Comparison of ENCODE assay signal across 8 cellular contexts in genomic region chr9:83219154-83219923, GRCh38.
DNase-seq lines count a peak whose midpoint lies in the region; ATAC-seq and TF ChIP-seq lines count a peak whose summit lies in the region.

No MANE protein-coding gene starts in this region.

- no peaks in the 10 kb centered on the region for H3K9me3 ChIP-seq in iPS DF 6.9 (ENCODE audit: control insufficient read depth, insufficient read depth, low read length)

- peak in 1 of 2 donors; percentile 19 for DNase-seq in activated T-cell treated with anti-CD3 and anti-CD28 coated beads, Interleukin-2, amount 50 U/mL, for 72 hours
- DNase-seq in activated T-cell treated with anti-CD3 and anti-CD28 coated beads, Interleukin-2, amount 50 U/mL, for 48 hours = no peak
- peak; percentile 91 for DNase-seq in NCI-H748 treated with DMSO at 0.1 percent for 48 hours (lab: John Stamatoyannopoulos, UW)
- peak; percentile 68 to 89 for DNase-seq in T47D (ENCODE audit: low read depth in 1 of 2, low spot score in 1 of 2)
- DNase-seq in iPS DF 6.9 (ENCODE audit: low read depth, low spot score) = no peak
- peak; percentile 65 for DNase-seq in progenitor cell of endocrine pancreas (ENCODE audit: low spot score, unreplicated experiment)
- DNase-seq in effector CD8-positive, alpha-beta T cell (lab: John Stamatoyannopoulos, UW) = no peak

- no CpG with 5 or more reads among the region's 40 CpGs for WGBS in iPS DF 6.9 (ENCODE audit: insufficient coverage, insufficient read length)

- H3K36me3 ChIP-seq in iPS DF 6.9 (ENCODE audit: control insufficient read depth, insufficient read depth, low read length) = no peaks in the 10 kb centered on the region

- peaks cover 46% of the 10 kb centered on the region for H3K27me3 Mint-ChIP-seq in activated T-cell treated with anti-CD3 and anti-CD28 coated beads, Interleukin-2, amount 50 U/mL, for 72 hours (ENCODE audit: low read depth)
- H3K27me3 Mint-ChIP-seq in progenitor cell of endocrine pancreas = no peaks in the 10 kb centered on the region

- no peaks in the 10 kb centered on the region; the same call in 1 of the 2 replicates for H3K27me3 ChIP-seq in iPS DF 6.9 (ENCODE audit: control insufficient read depth, insufficient read depth, low read length)

- peaks cover 2 to 4% of the 10 kb centered on the region in 2 donors for H3K36me3 Mint-ChIP-seq in activated T-cell treated with anti-CD3 and anti-CD28 coated beads, Interleukin-2, amount 50 U/mL, for 72 hours (ENCODE audit: insufficient read depth in 2 of 2)
- H3K36me3 Mint-ChIP-seq in progenitor cell of endocrine pancreas (ENCODE audit: insufficient read depth) = peaks cover 8% of the 10 kb centered on the region

- TF ChIP-seq CTCF in progenitor cell of endocrine pancreas (IDR thresholded peaks at IDR 0.05; ENCODE audit: unreplicated experiment) = peak; percentile 66

- H3K4me3 Mint-ChIP-seq in activated T-cell treated with anti-CD3 and anti-CD28 coated beads, Interleukin-2, amount 50 U/mL, for 72 hours = peak overlapping the region; percentile 69 to 86
- peak overlapping the region; percentile 93 for H3K4me3 Mint-ChIP-seq in progenitor cell of endocrine pancreas (ENCODE audit: low read depth)

- ATAC-seq in activated T-cell treated with anti-CD3 and anti-CD28 coated beads, Interleukin-2, amount 50 U/mL, for 72 hours (replicated peaks in 1 of 2) = no peak
- peak; percentile 37 for ATAC-seq in HG03378 (IDR thresholded peaks at IDR 0.05; ENCODE audit: unreplicated experiment)

- in situ Hi-C loops in T47D (cut with HindIII; ENCODE audit: low pct_unique_long_range_greater_than_20kb, low sequenced_read_pairs) = no loop called here

- H3K4me1 ChIP-seq in iPS DF 6.9 (ENCODE audit: control insufficient read depth, insufficient read depth, low read length) = no peaks in the 10 kb centered on the region

- H3K4me1 Mint-ChIP-seq in activated T-cell treated with anti-CD3 and anti-CD28 coated beads, Interleukin-2, amount 50 U/mL, for 72 hours (ENCODE audit: low read depth) = peaks cover 12% of the 10 kb centered on the region
- peaks cover 30% of the 10 kb centered on the region for H3K4me1 Mint-ChIP-seq in progenitor cell of endocrine pancreas (ENCODE audit: low read depth)

- H3K4me3 ChIP-seq in iPS DF 6.9 (ENCODE audit: low read length) = peak overlapping the region; percentile 40; the same call in 1 of the 2 replicates

- no peak overlapping the region for H3K27ac Mint-ChIP-seq in activated T-cell treated with anti-CD3 and anti-CD28 coated beads, Interleukin-2, amount 50 U/mL, for 72 hours
- H3K27ac Mint-ChIP-seq in progenitor cell of endocrine pancreas = peak overlapping the region; percentile 96

- H3K9me3 Mint-ChIP-seq in activated T-cell treated with anti-CD3 and anti-CD28 coated beads, Interleukin-2, amount 50 U/mL, for 72 hours = peaks cover 2 to 4% of the 10 kb centered on the region in 2 donors
- peaks cover 15% of the 10 kb centered on the region for H3K9me3 Mint-ChIP-seq in progenitor cell of endocrine pancreas (ENCODE audit: low read depth)

- H3K27ac ChIP-seq in iPS DF 6.9 (ENCODE audit: low read length) = no peak overlapping the region

Comparison
In these comparisons a context has a peak if more than half of its experiments do, and no peak if none do; other contexts are left out.
1. DNase-seq: peak in NCI-H748 treated with DMSO at 0.1 percent for 48 hours (single experiment), T47D (2 of 2) and progenitor cell of endocrine pancreas (single experiment); none in activated T-cell treated with anti-CD3 and anti-CD28 coated beads, Interleukin-2, amount 50 U/mL, for 48 hours (0 of 2), iPS DF 6.9 (single experiment) and effector CD8-positive, alpha-beta T cell (single experiment).